Comparison of ENCODE assay signal across 9 cellular contexts in genomic region chr1:161905269-161905884, GRCh38.
A peak's percentile ranks its signal among the peaks of the same experiment; 100 is the strongest.
DNase-seq lines count a peak whose midpoint lies in the region; ATAC-seq, FAIRE-seq and TF ChIP-seq lines count a peak whose summit lies in the region.
"Had no signal": no experiment of that assay in that cellular context is flagged by ENCODE, and none has a peak within 500 bp of the region (broad histone marks: within the 10 kb centered on the region; RNA-seq: fewer than 3 reads in every experiment).

No MANE protein-coding gene starts in this region.

- TF ChIP-seq CTCF in D721Med (IDR thresholded peaks at IDR 0.05; ENCODE audit: insufficient read depth, missing control alignments) (peak; percentile 45), ovary (IDR thresholded peaks at IDR 0.05) (no peak)

- DNase-seq in D721Med (ENCODE audit: insufficient read length, low spot score) = no peak
- DNase-seq in T-cell = peak in 16 of 34 experiments; percentile 3 to 24 (median 12)
- peak; percentile 50 for DNase-seq in germinal center (ENCODE audit: low spot score)
- peak; percentile 16 for DNase-seq in urothelium cell line (ENCODE audit: low spot score)
- DNase-seq in ovary = no peak

- H3K27ac Mint-ChIP-seq in T-cell = no peak overlapping the region
- H3K27ac Mint-ChIP-seq: immature natural killer cell had no signal

- H3K27me3 Mint-ChIP-seq in T-cell = no peaks in the 10 kb centered on the region

- TF ChIP-seq EP300 in ovary (IDR thresholded peaks at IDR 0.05) = no peak

- no peaks in the 10 kb centered on the region for H3K27me3 ChIP-seq in ovary

- peak; percentile 50 for ATAC-seq in HG02642 (IDR thresholded peaks at IDR 0.05; ENCODE audit: poor library complexity, unreplicated experiment)
- peak; percentile 36 to 66 (median 62) for ATAC-seq in T-cell (replicated peaks in 1 of 4)
- no peak for ATAC-seq in HG03095 (IDR thresholded peaks at IDR 0.05; ENCODE audit: unreplicated experiment)
- ATAC-seq in GM21528 (IDR thresholded peaks at IDR 0.05; ENCODE audit: low FRiP score, unreplicated experiment) = no peak

- no peaks in the 10 kb centered on the region for H3K9me3 Mint-ChIP-seq in T-cell
- H3K9me3 Mint-ChIP-seq: immature natural killer cell had no signal

- H3K36me3 Mint-ChIP-seq in T-cell = peaks cover 3% of the 10 kb centered on the region
- H3K36me3 Mint-ChIP-seq: immature natural killer cell had no signal

- no peaks in the 10 kb centered on the region for H3K4me1 ChIP-seq in ovary (ENCODE audit: insufficient read depth)

- no peak overlapping the region for H3K4me3 Mint-ChIP-seq in T-cell
- H3K4me3 Mint-ChIP-seq: immature natural killer cell had no signal

- FAIRE-seq in D721Med (lab: Jason Lieb, UNC) (no peak), urothelium cell line (lab: Jason Lieb, UNC) (no peak)

- TF ChIP-seq POLR2A in ovary (IDR thresholded peaks at IDR 0.05) = no peak

- H3K4me3 ChIP-seq in ovary = no peak overlapping the region

- CTCF ChIA-PET in T-cell (lab: Charles Lee) = interaction anchor here (0.5 to 1.3 kb wide), 3 partner anchors 21 to 132 kb away, joined by 4 to 7 read pairs (median 4); no protein-coding TSS in a partner anchor

- peaks cover 10 to 16% (median 16%) of the 10 kb centered on the region in 3 donors for H3K4me1 Mint-ChIP-seq in T-cell

- intact Hi-C loops in ovary (cut with DNase I) = no loop called here

- WGBS in ovary, 3 donors = 96 to 100% (median 98%) methylated on average over 3 of the region's 3 CpGs

- no peaks in the 10 kb centered on the region for H3K9me3 ChIP-seq in ovary

- no peaks in the 10 kb centered on the region for H3K36me3 ChIP-seq in ovary

- POLR2A ChIA-PET in T-cell (lab: Charles Lee) = no interaction called here

- H3K27ac ChIP-seq in ovary = no peak overlapping the region

Comparison
In these comparisons a context has a peak if more than half of its experiments do, and no peak if none do; other contexts are left out.
1. DNase-seq: peak in germinal center (single experiment) and urothelium cell line (single experiment); none in D721Med (single experiment) and ovary (0 of 5).
2. ATAC-seq: peak in HG02642 (single experiment) and T-cell (4 of 4); none in HG03095 (single experiment) and GM21528 (single experiment).